Comparison of ENCODE assay signal across 7 cellular contexts in genomic region chr2:165057308-165057707, GRCh38.
"Had no signal": no experiment of that assay in that cellular context is flagged by ENCODE, and none has a peak within 500 bp of the region (broad histone marks: within the 10 kb centered on the region; RNA-seq: fewer than 3 reads in every experiment).

No MANE protein-coding gene starts in this region.

- H2AFZ ChIP-seq: GM23338 had no signal

- FAIRE-seq: H1, H54, HTR-8/SVneo had no signal

- H3K4me3 ChIP-seq: GM23338 had no signal

- H3K4me2 ChIP-seq: GM23338 had no signal

- ATAC-seq: GM23338 had no signal

- DNase-seq: H9, HCEC 1CT, KBM-7 had no signal
